1 cellular context compared by ENCODE assay signal in the genomic region with DNA sequence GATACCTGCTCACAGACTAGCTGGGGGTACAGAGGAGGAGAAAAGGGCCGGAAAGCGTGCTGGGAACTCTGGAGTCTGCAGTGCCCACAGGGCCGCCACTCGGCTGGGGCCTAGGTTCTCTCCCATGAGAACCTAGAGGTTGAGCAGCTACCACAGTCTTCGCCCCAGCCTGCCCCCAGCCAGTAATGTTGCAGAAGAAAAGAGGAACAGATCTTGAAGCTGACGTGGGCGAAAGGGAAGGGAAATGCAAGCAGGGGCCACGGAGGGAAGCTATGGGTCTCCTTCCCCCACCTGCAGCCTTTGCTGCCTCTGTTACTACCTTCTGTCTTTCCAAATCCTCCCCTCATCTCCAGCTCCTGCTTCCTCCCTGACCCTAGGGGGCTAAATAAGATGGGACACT.
A peak's percentile ranks its signal among the peaks of the same experiment; 100 is the strongest.
TF ChIP-seq lines count a peak whose summit lies in the region.

No MANE protein-coding gene starts in this region.

TF ChIP-seq in GM12878, 131 proteins besides CTCF, POLR2A, EP300 and RAD21 (continued from another document and continues in another):
- TF ChIP-seq, protein P1, sequence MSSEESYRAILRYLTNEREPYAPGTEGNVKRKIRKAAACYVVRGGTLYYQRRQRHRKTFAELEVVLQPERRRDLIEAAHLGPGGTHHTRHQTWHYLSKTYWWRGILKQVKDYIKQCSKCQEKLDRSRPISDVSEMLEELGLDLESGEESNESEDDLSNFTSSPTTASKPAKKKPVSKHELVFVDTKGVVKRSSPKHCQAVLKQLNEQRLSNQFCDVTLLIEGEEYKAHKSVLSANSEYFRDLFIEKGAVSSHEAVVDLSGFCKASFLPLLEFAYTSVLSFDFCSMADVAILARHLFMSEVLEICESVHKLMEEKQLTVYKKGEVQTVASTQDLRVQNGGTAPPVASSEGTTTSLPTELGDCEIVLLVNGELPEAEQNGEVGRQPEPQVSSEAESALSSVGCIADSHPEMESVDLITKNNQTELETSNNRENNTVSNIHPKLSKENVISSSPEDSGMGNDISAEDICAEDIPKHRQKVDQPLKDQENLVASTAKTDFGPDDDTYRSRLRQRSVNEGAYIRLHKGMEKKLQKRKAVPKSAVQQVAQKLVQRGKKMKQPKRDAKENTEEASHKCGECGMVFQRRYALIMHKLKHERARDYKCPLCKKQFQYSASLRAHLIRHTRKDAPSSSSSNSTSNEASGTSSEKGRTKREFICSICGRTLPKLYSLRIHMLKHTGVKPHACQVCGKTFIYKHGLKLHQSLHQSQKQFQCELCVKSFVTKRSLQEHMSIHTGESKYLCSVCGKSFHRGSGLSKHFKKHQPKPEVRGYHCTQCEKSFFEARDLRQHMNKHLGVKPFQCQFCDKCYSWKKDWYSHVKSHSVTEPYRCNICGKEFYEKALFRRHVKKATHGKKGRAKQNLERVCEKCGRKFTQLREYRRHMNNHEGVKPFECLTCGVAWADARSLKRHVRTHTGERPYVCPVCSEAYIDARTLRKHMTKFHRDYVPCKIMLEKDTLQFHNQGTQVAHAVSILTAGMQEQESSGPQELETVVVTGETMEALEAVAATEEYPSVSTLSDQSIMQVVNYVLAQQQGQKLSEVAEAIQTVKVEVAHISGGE (CRISPR knock-in tag; IDR thresholded peaks at IDR 0.05): no peak
- TF ChIP-seq STAT1 (conservative IDR thresholded peaks at IDR 0.05) (no peak), CEBPB (IDR thresholded peaks at IDR 0.05; ENCODE audit: borderline replicate concordance in 1 of 2, low read depth in 2 of 2, low read length in 2 of 2) (no peak), NFIC (IDR thresholded peaks at IDR 0.05; ENCODE audit: low read depth, low read length) (no peak), ATF7 (IDR thresholded peaks at IDR 0.05; ENCODE audit: low read depth) (peak; percentile 28; the same call in 1 of the 2 replicates), SP1 (IDR thresholded peaks at IDR 0.05; ENCODE audit: low read depth, low read length) (peak; percentile 81), NR2F1 (conservative IDR thresholded peaks at IDR 0.05) (peak; percentile 76), SPI1 (IDR thresholded peaks at IDR 0.05; ENCODE audit: borderline replicate concordance, insufficient read depth, low read depth, low read length) (peak; percentile 99), CREM (IDR thresholded peaks at IDR 0.05; ENCODE audit: low read depth) (peak; percentile 63), MXI1 (IDR thresholded peaks at IDR 0.05; ENCODE audit: low read depth, low read length) (peak; percentile 44; the same call in 1 of the 2 replicates), CHD2 (IDR thresholded peaks at IDR 0.05; ENCODE audit: borderline replicate concordance, low read depth, low read length) (peak; percentile 80; the same call in 1 of the 2 replicates), RB1 (IDR thresholded peaks at IDR 0.05; ENCODE audit: borderline replicate concordance) (no peak), NR2C2 (IDR thresholded peaks at IDR 0.05; ENCODE audit: borderline replicate concordance, control insufficient read depth, insufficient read length, low read depth) (no peak), JUNB (IDR thresholded peaks at IDR 0.05) (no peak), TCF3 (IDR thresholded peaks at IDR 0.05; ENCODE audit: borderline replicate concordance, insufficient read depth, low read depth, low read length) (0 out of 2 replicates have a peak, but pooled peaks have one; percentile 39), HDGF (IDR thresholded peaks at IDR 0.05) (no peak), BHLHE40 (IDR thresholded peaks at IDR 0.05; ENCODE audit: borderline replicate concordance in 1 of 2, low read depth in 2 of 2, low read length in 1 of 2) (peak; percentile 39 to 73; a peak in 3 of 4 replicates), LARP7 (IDR thresholded peaks at IDR 0.05) (no peak), HDAC2 (IDR thresholded peaks at IDR 0.05) (no peak), CBX3 (IDR thresholded peaks at IDR 0.05; ENCODE audit: borderline replicate concordance, low read depth) (no peak), EED (IDR thresholded peaks at IDR 0.05; ENCODE audit: low read depth) (peak; percentile 77), TCF7 (IDR thresholded peaks at IDR 0.05; ENCODE audit: borderline replicate concordance) (no peak)
- TF ChIP-seq, protein P2, sequence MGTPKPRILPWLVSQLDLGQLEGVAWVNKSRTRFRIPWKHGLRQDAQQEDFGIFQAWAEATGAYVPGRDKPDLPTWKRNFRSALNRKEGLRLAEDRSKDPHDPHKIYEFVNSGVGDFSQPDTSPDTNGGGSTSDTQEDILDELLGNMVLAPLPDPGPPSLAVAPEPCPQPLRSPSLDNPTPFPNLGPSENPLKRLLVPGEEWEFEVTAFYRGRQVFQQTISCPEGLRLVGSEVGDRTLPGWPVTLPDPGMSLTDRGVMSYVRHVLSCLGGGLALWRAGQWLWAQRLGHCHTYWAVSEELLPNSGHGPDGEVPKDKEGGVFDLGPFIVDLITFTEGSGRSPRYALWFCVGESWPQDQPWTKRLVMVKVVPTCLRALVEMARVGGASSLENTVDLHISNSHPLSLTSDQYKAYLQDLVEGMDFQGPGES (IDR thresholded peaks at IDR 0.05): no peak
- TF ChIP-seq, protein P3, sequence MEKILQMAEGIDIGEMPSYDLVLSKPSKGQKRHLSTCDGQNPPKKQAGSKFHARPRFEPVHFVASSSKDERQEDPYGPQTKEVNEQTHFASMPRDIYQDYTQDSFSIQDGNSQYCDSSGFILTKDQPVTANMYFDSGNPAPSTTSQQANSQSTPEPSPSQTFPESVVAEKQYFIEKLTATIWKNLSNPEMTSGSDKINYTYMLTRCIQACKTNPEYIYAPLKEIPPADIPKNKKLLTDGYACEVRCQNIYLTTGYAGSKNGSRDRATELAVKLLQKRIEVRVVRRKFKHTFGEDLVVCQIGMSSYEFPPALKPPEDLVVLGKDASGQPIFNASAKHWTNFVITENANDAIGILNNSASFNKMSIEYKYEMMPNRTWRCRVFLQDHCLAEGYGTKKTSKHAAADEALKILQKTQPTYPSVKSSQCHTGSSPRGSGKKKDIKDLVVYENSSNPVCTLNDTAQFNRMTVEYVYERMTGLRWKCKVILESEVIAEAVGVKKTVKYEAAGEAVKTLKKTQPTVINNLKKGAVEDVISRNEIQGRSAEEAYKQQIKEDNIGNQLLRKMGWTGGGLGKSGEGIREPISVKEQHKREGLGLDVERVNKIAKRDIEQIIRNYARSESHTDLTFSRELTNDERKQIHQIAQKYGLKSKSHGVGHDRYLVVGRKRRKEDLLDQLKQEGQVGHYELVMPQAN (conservative IDR thresholded peaks at IDR 0.05): 0 out of 2 replicates have a peak, but pooled peaks have one; percentile 24
- TF ChIP-seq, protein P4, sequence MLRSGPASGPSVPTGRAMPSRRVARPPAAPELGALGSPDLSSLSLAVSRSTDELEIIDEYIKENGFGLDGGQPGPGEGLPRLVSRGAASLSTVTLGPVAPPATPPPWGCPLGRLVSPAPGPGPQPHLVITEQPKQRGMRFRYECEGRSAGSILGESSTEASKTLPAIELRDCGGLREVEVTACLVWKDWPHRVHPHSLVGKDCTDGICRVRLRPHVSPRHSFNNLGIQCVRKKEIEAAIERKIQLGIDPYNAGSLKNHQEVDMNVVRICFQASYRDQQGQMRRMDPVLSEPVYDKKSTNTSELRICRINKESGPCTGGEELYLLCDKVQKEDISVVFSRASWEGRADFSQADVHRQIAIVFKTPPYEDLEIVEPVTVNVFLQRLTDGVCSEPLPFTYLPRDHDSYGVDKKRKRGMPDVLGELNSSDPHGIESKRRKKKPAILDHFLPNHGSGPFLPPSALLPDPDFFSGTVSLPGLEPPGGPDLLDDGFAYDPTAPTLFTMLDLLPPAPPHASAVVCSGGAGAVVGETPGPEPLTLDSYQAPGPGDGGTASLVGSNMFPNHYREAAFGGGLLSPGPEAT (IDR thresholded peaks at IDR 0.05; ENCODE audit: low read depth): peak; percentile 60; the same call in 1 of the 2 replicates
- TF ChIP-seq, protein P5, sequence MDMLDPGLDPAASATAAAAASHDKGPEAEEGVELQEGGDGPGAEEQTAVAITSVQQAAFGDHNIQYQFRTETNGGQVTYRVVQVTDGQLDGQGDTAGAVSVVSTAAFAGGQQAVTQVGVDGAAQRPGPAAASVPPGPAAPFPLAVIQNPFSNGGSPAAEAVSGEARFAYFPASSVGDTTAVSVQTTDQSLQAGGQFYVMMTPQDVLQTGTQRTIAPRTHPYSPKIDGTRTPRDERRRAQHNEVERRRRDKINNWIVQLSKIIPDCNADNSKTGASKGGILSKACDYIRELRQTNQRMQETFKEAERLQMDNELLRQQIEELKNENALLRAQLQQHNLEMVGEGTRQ (IDR thresholded peaks at IDR 0.05; ENCODE audit: borderline replicate concordance, low read depth, low read length): no peak
- TF ChIP-seq, protein P6, sequence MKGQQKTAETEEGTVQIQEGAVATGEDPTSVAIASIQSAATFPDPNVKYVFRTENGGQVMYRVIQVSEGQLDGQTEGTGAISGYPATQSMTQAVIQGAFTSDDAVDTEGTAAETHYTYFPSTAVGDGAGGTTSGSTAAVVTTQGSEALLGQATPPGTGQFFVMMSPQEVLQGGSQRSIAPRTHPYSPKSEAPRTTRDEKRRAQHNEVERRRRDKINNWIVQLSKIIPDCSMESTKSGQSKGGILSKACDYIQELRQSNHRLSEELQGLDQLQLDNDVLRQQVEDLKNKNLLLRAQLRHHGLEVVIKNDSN (IDR thresholded peaks at IDR 0.05; ENCODE audit: borderline replicate concordance, extremely low read length, insufficient read depth, low read depth, low read length): no peak
- TF ChIP-seq, protein P7, sequence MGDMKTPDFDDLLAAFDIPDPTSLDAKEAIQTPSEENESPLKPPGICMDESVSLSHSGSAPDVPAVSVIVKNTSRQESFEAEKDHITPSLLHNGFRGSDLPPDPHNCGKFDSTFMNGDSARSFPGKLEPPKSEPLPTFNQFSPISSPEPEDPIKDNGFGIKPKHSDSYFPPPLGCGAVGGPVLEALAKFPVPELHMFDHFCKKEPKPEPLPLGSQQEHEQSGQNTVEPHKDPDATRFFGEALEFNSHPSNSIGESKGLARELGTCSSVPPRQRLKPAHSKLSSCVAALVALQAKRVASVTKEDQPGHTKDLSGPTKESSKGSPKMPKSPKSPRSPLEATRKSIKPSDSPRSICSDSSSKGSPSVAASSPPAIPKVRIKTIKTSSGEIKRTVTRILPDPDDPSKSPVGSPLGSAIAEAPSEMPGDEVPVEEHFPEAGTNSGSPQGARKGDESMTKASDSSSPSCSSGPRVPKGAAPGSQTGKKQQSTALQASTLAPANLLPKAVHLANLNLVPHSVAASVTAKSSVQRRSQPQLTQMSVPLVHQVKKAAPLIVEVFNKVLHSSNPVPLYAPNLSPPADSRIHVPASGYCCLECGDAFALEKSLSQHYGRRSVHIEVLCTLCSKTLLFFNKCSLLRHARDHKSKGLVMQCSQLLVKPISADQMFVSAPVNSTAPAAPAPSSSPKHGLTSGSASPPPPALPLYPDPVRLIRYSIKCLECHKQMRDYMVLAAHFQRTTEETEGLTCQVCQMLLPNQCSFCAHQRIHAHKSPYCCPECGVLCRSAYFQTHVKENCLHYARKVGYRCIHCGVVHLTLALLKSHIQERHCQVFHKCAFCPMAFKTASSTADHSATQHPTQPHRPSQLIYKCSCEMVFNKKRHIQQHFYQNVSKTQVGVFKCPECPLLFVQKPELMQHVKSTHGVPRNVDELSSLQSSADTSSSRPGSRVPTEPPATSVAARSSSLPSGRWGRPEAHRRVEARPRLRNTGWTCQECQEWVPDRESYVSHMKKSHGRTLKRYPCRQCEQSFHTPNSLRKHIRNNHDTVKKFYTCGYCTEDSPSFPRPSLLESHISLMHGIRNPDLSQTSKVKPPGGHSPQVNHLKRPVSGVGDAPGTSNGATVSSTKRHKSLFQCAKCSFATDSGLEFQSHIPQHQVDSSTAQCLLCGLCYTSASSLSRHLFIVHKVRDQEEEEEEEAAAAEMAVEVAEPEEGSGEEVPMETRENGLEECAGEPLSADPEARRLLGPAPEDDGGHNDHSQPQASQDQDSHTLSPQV (IDR thresholded peaks at IDR 0.05): no peak
- TF ChIP-seq, protein P8, sequence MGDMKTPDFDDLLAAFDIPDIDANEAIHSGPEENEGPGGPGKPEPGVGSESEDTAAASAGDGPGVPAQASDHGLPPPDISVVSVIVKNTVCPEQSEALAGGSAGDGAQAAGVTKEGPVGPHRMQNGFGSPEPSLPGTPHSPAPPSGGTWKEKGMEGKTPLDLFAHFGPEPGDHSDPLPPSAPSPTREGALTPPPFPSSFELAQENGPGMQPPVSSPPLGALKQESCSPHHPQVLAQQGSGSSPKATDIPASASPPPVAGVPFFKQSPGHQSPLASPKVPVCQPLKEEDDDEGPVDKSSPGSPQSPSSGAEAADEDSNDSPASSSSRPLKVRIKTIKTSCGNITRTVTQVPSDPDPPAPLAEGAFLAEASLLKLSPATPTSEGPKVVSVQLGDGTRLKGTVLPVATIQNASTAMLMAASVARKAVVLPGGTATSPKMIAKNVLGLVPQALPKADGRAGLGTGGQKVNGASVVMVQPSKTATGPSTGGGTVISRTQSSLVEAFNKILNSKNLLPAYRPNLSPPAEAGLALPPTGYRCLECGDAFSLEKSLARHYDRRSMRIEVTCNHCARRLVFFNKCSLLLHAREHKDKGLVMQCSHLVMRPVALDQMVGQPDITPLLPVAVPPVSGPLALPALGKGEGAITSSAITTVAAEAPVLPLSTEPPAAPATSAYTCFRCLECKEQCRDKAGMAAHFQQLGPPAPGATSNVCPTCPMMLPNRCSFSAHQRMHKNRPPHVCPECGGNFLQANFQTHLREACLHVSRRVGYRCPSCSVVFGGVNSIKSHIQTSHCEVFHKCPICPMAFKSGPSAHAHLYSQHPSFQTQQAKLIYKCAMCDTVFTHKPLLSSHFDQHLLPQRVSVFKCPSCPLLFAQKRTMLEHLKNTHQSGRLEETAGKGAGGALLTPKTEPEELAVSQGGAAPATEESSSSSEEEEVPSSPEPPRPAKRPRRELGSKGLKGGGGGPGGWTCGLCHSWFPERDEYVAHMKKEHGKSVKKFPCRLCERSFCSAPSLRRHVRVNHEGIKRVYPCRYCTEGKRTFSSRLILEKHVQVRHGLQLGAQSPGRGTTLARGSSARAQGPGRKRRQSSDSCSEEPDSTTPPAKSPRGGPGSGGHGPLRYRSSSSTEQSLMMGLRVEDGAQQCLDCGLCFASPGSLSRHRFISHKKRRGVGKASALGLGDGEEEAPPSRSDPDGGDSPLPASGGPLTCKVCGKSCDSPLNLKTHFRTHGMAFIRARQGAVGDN (IDR thresholded peaks at IDR 0.05): peak; percentile 77
- TF ChIP-seq, protein P9, sequence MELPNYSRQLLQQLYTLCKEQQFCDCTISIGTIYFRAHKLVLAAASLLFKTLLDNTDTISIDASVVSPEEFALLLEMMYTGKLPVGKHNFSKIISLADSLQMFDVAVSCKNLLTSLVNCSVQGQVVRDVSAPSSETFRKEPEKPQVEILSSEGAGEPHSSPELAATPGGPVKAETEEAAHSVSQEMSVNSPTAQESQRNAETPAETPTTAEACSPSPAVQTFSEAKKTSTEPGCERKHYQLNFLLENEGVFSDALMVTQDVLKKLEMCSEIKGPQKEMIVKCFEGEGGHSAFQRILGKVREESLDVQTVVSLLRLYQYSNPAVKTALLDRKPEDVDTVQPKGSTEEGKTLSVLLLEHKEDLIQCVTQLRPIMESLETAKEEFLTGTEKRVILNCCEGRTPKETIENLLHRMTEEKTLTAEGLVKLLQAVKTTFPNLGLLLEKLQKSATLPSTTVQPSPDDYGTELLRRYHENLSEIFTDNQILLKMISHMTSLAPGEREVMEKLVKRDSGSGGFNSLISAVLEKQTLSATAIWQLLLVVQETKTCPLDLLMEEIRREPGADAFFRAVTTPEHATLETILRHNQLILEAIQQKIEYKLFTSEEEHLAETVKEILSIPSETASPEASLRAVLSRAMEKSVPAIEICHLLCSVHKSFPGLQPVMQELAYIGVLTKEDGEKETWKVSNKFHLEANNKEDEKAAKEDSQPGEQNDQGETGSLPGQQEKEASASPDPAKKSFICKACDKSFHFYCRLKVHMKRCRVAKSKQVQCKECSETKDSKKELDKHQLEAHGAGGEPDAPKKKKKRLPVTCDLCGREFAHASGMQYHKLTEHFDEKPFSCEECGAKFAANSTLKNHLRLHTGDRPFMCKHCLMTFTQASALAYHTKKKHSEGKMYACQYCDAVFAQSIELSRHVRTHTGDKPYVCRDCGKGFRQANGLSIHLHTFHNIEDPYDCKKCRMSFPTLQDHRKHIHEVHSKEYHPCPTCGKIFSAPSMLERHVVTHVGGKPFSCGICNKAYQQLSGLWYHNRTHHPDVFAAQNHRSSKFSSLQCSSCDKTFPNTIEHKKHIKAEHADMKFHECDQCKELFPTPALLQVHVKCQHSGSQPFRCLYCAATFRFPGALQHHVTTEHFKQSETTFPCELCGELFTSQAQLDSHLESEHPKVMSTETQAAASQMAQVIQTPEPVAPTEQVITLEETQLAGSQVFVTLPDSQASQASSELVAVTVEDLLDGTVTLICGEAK (IDR thresholded peaks at IDR 0.05; ENCODE audit: borderline replicate concordance): no peak
